ENCODE assay signal across 20 cellular contexts in genomic region chr4:112855058-112855457, GRCh38.
DNase-seq lines count a peak whose midpoint lies in the region; ATAC-seq and TF ChIP-seq lines count a peak whose summit lies in the region.
"Had no signal": no experiment of that assay in that cellular context is flagged by ENCODE, and none has a peak within 500 bp of the region (broad histone marks: within the 10 kb centered on the region; RNA-seq: fewer than 3 reads in every experiment).

No MANE protein-coding gene starts in this region.

- H3K14ac ChIP-seq in neuronal stem cell (ENCODE audit: low read length), result no peak overlapping the region

- ATAC-seq in heart left ventricle, result peak; percentile 75 to 85 (median 80)
- no peak for ATAC-seq in gastroesophageal sphincter
- no peak for ATAC-seq in activated T-cell treated with anti-CD3 and anti-CD28 coated beads, Interleukin-2, amount 50 U/mL, for 72 hours (replicated peaks in 1 of 2)
- ATAC-seq in aorta (ENCODE audit: low FRiP score), result no peak
- ATAC-seq: A549, T-helper 17 cell, upper lobe of right lung had no signal

- H4K8ac ChIP-seq in neuronal stem cell (ENCODE audit: low read depth, low read length), result no peak overlapping the region

- H3K36me3 Mint-ChIP-seq in activated T-cell treated with anti-CD3 and anti-CD28 coated beads, Interleukin-2, amount 50 U/mL, for 72 hours (ENCODE audit: insufficient read depth in 2 of 2), result no peaks in the 10 kb centered on the region

- H2BK5ac ChIP-seq in neuronal stem cell (ENCODE audit: low read length), result no peak overlapping the region

- peaks cover 0 to 28% (median 4%) of the 10 kb centered on the region in 12 donors for H3K4me1 ChIP-seq in heart left ventricle
- H3K4me1 ChIP-seq in left ventricle myocardium inferior, result peaks cover 38% of the 10 kb centered on the region
- H3K4me1 ChIP-seq in gastroesophageal sphincter, result peaks cover 0 to 25% (median 3%) of the 10 kb centered on the region in 3 donors
- peaks cover 0 to 10% of the 10 kb centered on the region in 2 donors for H3K4me1 ChIP-seq in neuronal stem cell (ENCODE audit: control insufficient read depth in 2 of 2, insufficient read depth in 1 of 2, low read depth in 1 of 2, low read length in 2 of 2)
- no peaks in the 10 kb centered on the region for H3K4me1 ChIP-seq in aorta (ENCODE audit: control insufficient read depth in 1 of 2, insufficient read depth in 2 of 2, low read length in 2 of 2)
- H3K4me1 ChIP-seq: A549, Peyer's patch, upper lobe of right lung had no signal

- intact Hi-C loops in heart left ventricle (cut with DNase I), result loop anchor here in 2 of 10 donors (5.0 to 10.0 kb wide), 3 partner anchors 52 to 82 kb away; no protein-coding TSS in a partner anchor
- intact Hi-C loops in left ventricle myocardium inferior (cut with micrococcal nuclease), result no loop called here
- intact Hi-C loops in aorta (cut with DNase I), result no loop called here

- H3K4me2 ChIP-seq in neuronal stem cell (ENCODE audit: insufficient read depth, low read length, poor library complexity, severe bottlenecking), result no peak overlapping the region
- H3K4me2 ChIP-seq: A549 had no signal

- TF ChIP-seq EP300 in gastroesophageal sphincter (IDR thresholded peaks at IDR 0.05), result no peak

- H3K27me3 ChIP-seq in heart left ventricle, result no peaks in the 10 kb centered on the region
- H3K27me3 ChIP-seq in left ventricle myocardium inferior (ENCODE audit: low read depth), result no peaks in the 10 kb centered on the region
- no peaks in the 10 kb centered on the region for H3K27me3 ChIP-seq in gastroesophageal sphincter
- H3K27me3 ChIP-seq in neuronal stem cell (ENCODE audit: control insufficient read depth in 3 of 3, insufficient read depth in 3 of 3, low read depth in 1 of 3, low read length in 3 of 3), result no peaks in the 10 kb centered on the region
- no peaks in the 10 kb centered on the region for H3K27me3 ChIP-seq in aorta (ENCODE audit: control insufficient read depth in 1 of 2, insufficient read depth in 2 of 2, low read length in 1 of 2)
- H3K27me3 ChIP-seq: Peyer's patch, stomach, upper lobe of right lung had no signal

- H3K36me3 ChIP-seq in heart left ventricle (no peaks in the 10 kb centered on the region), left ventricle myocardium inferior (no peaks in the 10 kb centered on the region), gastroesophageal sphincter (no peaks in the 10 kb centered on the region), neuronal stem cell (replicated peaks in 1 of 2; ENCODE audit: control insufficient read depth in 2 of 2, insufficient read depth in 2 of 2, low read length in 2 of 2) (no peaks in the 10 kb centered on the region), aorta (ENCODE audit: control insufficient read depth in 1 of 2, insufficient read depth in 2 of 2, low read length in 1 of 2) (no peaks in the 10 kb centered on the region)
- H3K36me3 ChIP-seq: Peyer's patch, stomach, upper lobe of right lung had no signal

- no peaks in the 10 kb centered on the region for H3K79me1 ChIP-seq in neuronal stem cell (ENCODE audit: low read depth, low read length)

- no peak overlapping the region for H2AFZ ChIP-seq in neuronal stem cell (ENCODE audit: low read length)

- no peak overlapping the region for H3K4me3 Mint-ChIP-seq in activated T-cell treated with anti-CD3 and anti-CD28 coated beads, Interleukin-2, amount 50 U/mL, for 72 hours
- H3K4me3 Mint-ChIP-seq: T-helper 17 cell had no signal

- no peak overlapping the region for H2BK120ac ChIP-seq in neuronal stem cell (ENCODE audit: low read depth, low read length)

- H3K4me3 ChIP-seq in heart left ventricle (no peak overlapping the region), left ventricle myocardium inferior (no peak overlapping the region), gastroesophageal sphincter (no peak overlapping the region), neuronal stem cell (ENCODE audit: low read length in 2 of 2) (no peak overlapping the region), aorta (ENCODE audit: low read length in 2 of 2) (no peak overlapping the region)
- H3K4me3 ChIP-seq: A549, coronary artery, Peyer's patch, stomach, upper lobe of right lung had no signal

- H3K4ac ChIP-seq in neuronal stem cell (ENCODE audit: low read length), result peak overlapping the region; percentile 10

- H4K91ac ChIP-seq in neuronal stem cell (ENCODE audit: low read depth, low read length, poor library complexity), result no peak overlapping the region

- peaks cover 11% of the 10 kb centered on the region for H3K27me3 Mint-ChIP-seq in activated T-cell treated with anti-CD3 and anti-CD28 coated beads, Interleukin-2, amount 50 U/mL, for 72 hours (ENCODE audit: low read depth)
- H3K27me3 Mint-ChIP-seq: brain had no signal

- peak overlapping the region; percentile 30 for H3K9ac ChIP-seq in neuronal stem cell (ENCODE audit: low read depth, low read length, poor library complexity)

- no peak overlapping the region for H2BK12ac ChIP-seq in neuronal stem cell (ENCODE audit: low read length)

- TF ChIP-seq POLR2A in heart left ventricle (IDR thresholded peaks at IDR 0.05), result no peak
- TF ChIP-seq POLR2A in gastroesophageal sphincter (IDR thresholded peaks at IDR 0.05), result no peak

- TF ChIP-seq CTCF in heart left ventricle (IDR thresholded peaks at IDR 0.05) (peak in 3 of 12 donors; percentile 9 to 24 (median 19)), left ventricle myocardium inferior (IDR thresholded peaks at IDR 0.05; ENCODE audit: borderline replicate concordance) (no peak), gastroesophageal sphincter (IDR thresholded peaks at IDR 0.05) (no peak)

- H3K18ac ChIP-seq in neuronal stem cell (ENCODE audit: low read length), result peak overlapping the region; percentile 84

- no peak overlapping the region for H3K27ac Mint-ChIP-seq in activated T-cell treated with anti-CD3 and anti-CD28 coated beads, Interleukin-2, amount 50 U/mL, for 72 hours
- H3K27ac Mint-ChIP-seq: T-helper 17 cell had no signal

- DNase-seq in heart left ventricle (peak in 3 of 5 donors; percentile 13 to 38 (median 30)), left ventricle myocardium inferior (no peak), neuronal stem cell (ENCODE audit: low spot score) (no peak), aorta (no peak), RKO (ENCODE audit: low spot score) (no peak), GDM1 (lab: John Stamatoyannopoulos, UW) (no peak)
- DNase-seq in activated T-cell treated with anti-CD3 and anti-CD28 coated beads, Interleukin-2, amount 50 U/mL, for 72 hours, result no peak
- DNase-seq: activated gamma-delta T cell; DMS79 treated with DMSO at 0.1 percent for 48 hours; NCI-H1436; NCI-H446 treated with DMSO at 0.1 percent for 48 hours; NK-92 treated with Interleukin-12 subunit alpha and Interleukin-12 subunit beta, amount 100 ng/mL, for 24 hours; Peyer's patch; stomach; T-helper 17 cell; upper lobe of right lung had no signal

- WGBS in heart left ventricle, 4 donors, result 39 to 50% (median 42%) methylated on average over 3 of the region's 3 CpGs
- 25 to 39% methylated on average over 3 of the region's 3 CpGs for WGBS in gastroesophageal sphincter (ENCODE audit: low coverage in 1 of 2), 2 donors
- WGBS in neuronal stem cell (ENCODE audit: extremely low coverage in 2 of 2, insufficient read length in 2 of 2, insufficient replicate concordance in 1 of 2), 2 donors, result no CpG with 5 or more reads among the region's 3 CpGs
- WGBS in aorta, 2 donors, result 38 to 63% methylated on average over 3 of the region's 3 CpGs

- no peak overlapping the region for H2AK5ac ChIP-seq in neuronal stem cell (ENCODE audit: low read depth, low read length)

- no peak overlapping the region for H3K23ac ChIP-seq in neuronal stem cell (ENCODE audit: low read depth, low read length, poor library complexity)

- H2BK15ac ChIP-seq in neuronal stem cell (ENCODE audit: low read length), result no peak overlapping the region

- H3K9me3 ChIP-seq in heart left ventricle, result no peaks in the 10 kb centered on the region
- H3K9me3 ChIP-seq in left ventricle myocardium inferior (replicated peaks), result no peaks in the 10 kb centered on the region
- H3K9me3 ChIP-seq in gastroesophageal sphincter, result no peaks in the 10 kb centered on the region
- no peaks in the 10 kb centered on the region for H3K9me3 ChIP-seq in neuronal stem cell (replicated peaks in 1 of 2; ENCODE audit: control insufficient read depth in 2 of 2, insufficient read depth in 1 of 2, low read depth in 1 of 2, low read length in 2 of 2)
- no peaks in the 10 kb centered on the region for H3K9me3 ChIP-seq in aorta (ENCODE audit: control insufficient read depth, low read length)
- H3K9me3 ChIP-seq: A549, Peyer's patch, stomach, upper lobe of right lung had no signal

- H3K9me3 Mint-ChIP-seq in activated T-cell treated with anti-CD3 and anti-CD28 coated beads, Interleukin-2, amount 50 U/mL, for 72 hours, result peaks cover 0 to 2% of the 10 kb centered on the region in 2 donors

- no peaks in the 10 kb centered on the region for H3K4me1 Mint-ChIP-seq in activated T-cell treated with anti-CD3 and anti-CD28 coated beads, Interleukin-2, amount 50 U/mL, for 72 hours (ENCODE audit: low read depth)
- H3K4me1 Mint-ChIP-seq: T-helper 17 cell had no signal

- peak overlapping the region in 2 of 12 donors; percentile 8 to 63 for H3K27ac ChIP-seq in heart left ventricle
- H3K27ac ChIP-seq in left ventricle myocardium inferior (replicated peaks), result no peak overlapping the region
- H3K27ac ChIP-seq in gastroesophageal sphincter, result peak overlapping the region in 3 of 4 donors; percentile 3 to 57 (median 23)
- no peak overlapping the region for H3K27ac ChIP-seq in neuronal stem cell (replicated peaks; ENCODE audit: low read length)
- H3K27ac ChIP-seq in aorta (ENCODE audit: low read depth in 1 of 2, low read length in 2 of 2), result no peak overlapping the region
- H3K27ac ChIP-seq: A549, coronary artery, Peyer's patch, stomach, upper lobe of right lung had no signal

Comparison
In these comparisons a context has a peak if more than half of its experiments do, and no peak if none do; other contexts are left out.
1. DNase-seq: peak in heart left ventricle (3 of 5); none in left ventricle myocardium inferior (single experiment), neuronal stem cell (single experiment), activated T-cell treated with anti-CD3 and anti-CD28 coated beads, Interleukin-2, amount 50 U/mL, for 72 hours (0 of 2), aorta (0 of 2), RKO (single experiment) and GDM1 (single experiment).
2. ATAC-seq: peak in heart left ventricle (4 of 4); none in gastroesophageal sphincter (single experiment), activated T-cell treated with anti-CD3 and anti-CD28 coated beads, Interleukin-2, amount 50 U/mL, for 72 hours (0 of 2) and aorta (single experiment).
3. H3K27ac ChIP-seq: peak in gastroesophageal sphincter (3 of 4); none in left ventricle myocardium inferior (single experiment), neuronal stem cell (single experiment) and aorta (0 of 2).